9 cellular contexts compared by ENCODE assay signal in the genomic region with DNA sequence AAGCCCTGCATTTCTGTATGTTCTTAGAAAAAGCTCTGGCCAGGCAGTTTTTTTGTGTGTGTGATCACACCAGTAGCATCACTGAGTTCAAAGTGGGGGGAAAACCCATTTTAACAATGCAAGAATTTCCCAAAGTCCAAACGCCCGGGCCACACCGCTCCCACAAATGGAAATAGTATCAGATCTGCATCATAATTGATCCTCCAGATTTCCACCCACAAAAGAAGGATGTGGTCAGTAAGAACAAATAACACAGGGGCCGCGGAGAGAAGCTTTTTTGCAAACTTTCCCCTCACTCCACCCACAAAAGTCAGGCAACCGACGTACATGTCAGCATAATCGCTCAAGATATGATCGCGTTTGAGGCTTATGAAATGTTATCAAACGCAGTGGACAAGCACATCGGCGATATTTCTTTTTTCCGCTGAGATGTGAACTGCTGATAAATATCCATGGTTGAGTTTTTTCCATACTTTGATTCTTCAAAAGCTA.
DNase-seq lines count a peak whose midpoint lies in the region; ATAC-seq and FAIRE-seq lines count a peak whose summit lies in the region.
"Had no signal": no experiment of that assay in that cellular context is flagged by ENCODE, and none has a peak within 500 bp of the region (broad histone marks: within the 10 kb centered on the region; RNA-seq: fewer than 3 reads in every experiment).

No MANE protein-coding gene starts in this region.

- ATAC-seq in GM19397 (IDR thresholded peaks at IDR 0.05; ENCODE audit: unreplicated experiment) (no peak), HG03565 (IDR thresholded peaks at IDR 0.05; ENCODE audit: unreplicated experiment) (no peak), HG03175 (IDR thresholded peaks at IDR 0.05; ENCODE audit: unreplicated experiment) (no peak)

- H3K27me3 Mint-ChIP-seq in activated CD4-positive, alpha-beta memory T cell treated with anti-CD3 and anti-CD28 coated beads, Interleukin-2, amount 10 ng/mL, durations not matched to agents 7 days and 5 days, result peaks cover 24% of the 10 kb centered on the region

- CTCF ChIA-PET in activated CD4-positive, alpha-beta memory T cell treated with anti-CD3 and anti-CD28 coated beads, Interleukin-2, amount 10 ng/mL, durations not matched to agents 7 days and 5 days (lab: Charles Lee), result no interaction called here

- POLR2A ChIA-PET in activated CD4-positive, alpha-beta memory T cell treated with anti-CD3 and anti-CD28 coated beads, Interleukin-2, amount 10 ng/mL, durations not matched to agents 7 days and 5 days (lab: Charles Lee), result no interaction called here

- DNase-seq in HTR-8/SVneo (ENCODE audit: insufficient read length, low spot score), result no peak
- DNase-seq in activated CD4-positive, alpha-beta memory T cell treated with anti-CD3 and anti-CD28 coated beads, Interleukin-2, amount 10 ng/mL, durations not matched to agents 7 days and 5 days, result peak; percentile 37
- peak; percentile 84 for DNase-seq in fibroblast of peridontal ligament (ENCODE audit: extremely low read depth)
- peak in 2 of 3 donors; percentile 10 to 16 for DNase-seq in stimulated activated CD4-positive, alpha-beta T cell treated with anti-CD3 and anti-CD28 coated beads, TNF-alpha, amount 100 ng/mL, for 48 hours (ENCODE audit: low read depth in 3 of 3)
- no peak for DNase-seq in cerebellar nuclear complex (lab: John Stamatoyannopoulos, UW)
- DNase-seq: stomach had no signal

- H3K9me3 Mint-ChIP-seq in activated CD4-positive, alpha-beta memory T cell treated with anti-CD3 and anti-CD28 coated beads, Interleukin-2, amount 10 ng/mL, durations not matched to agents 7 days and 5 days, result no peaks in the 10 kb centered on the region

- H3K27ac Mint-ChIP-seq in activated CD4-positive, alpha-beta memory T cell treated with anti-CD3 and anti-CD28 coated beads, Interleukin-2, amount 10 ng/mL, durations not matched to agents 7 days and 5 days, result no peak overlapping the region

- FAIRE-seq in HTR-8/SVneo (lab: Jason Lieb, UNC), result peak; percentile 93

- peaks cover 12% of the 10 kb centered on the region for H3K4me1 Mint-ChIP-seq in activated CD4-positive, alpha-beta memory T cell treated with anti-CD3 and anti-CD28 coated beads, Interleukin-2, amount 10 ng/mL, durations not matched to agents 7 days and 5 days

- no peak overlapping the region for H3K4me3 Mint-ChIP-seq in activated CD4-positive, alpha-beta memory T cell treated with anti-CD3 and anti-CD28 coated beads, Interleukin-2, amount 10 ng/mL, durations not matched to agents 7 days and 5 days

- no peaks in the 10 kb centered on the region for H3K36me3 Mint-ChIP-seq in activated CD4-positive, alpha-beta memory T cell treated with anti-CD3 and anti-CD28 coated beads, Interleukin-2, amount 10 ng/mL, durations not matched to agents 7 days and 5 days (ENCODE audit: low read depth)

Comparison
In these comparisons a context has a peak if more than half of its experiments do, and no peak if none do; other contexts are left out.
1. DNase-seq: peak in activated CD4-positive, alpha-beta memory T cell treated with anti-CD3 and anti-CD28 coated beads, Interleukin-2, amount 10 ng/mL, durations not matched to agents 7 days and 5 days (single experiment), fibroblast of peridontal ligament (single experiment) and stimulated activated CD4-positive, alpha-beta T cell treated with anti-CD3 and anti-CD28 coated beads, TNF-alpha, amount 100 ng/mL, for 48 hours (2 of 3); none in HTR-8/SVneo (single experiment) and cerebellar nuclear complex (0 of 2).